8 cellular contexts compared by ENCODE assay signal in the genomic region with DNA sequence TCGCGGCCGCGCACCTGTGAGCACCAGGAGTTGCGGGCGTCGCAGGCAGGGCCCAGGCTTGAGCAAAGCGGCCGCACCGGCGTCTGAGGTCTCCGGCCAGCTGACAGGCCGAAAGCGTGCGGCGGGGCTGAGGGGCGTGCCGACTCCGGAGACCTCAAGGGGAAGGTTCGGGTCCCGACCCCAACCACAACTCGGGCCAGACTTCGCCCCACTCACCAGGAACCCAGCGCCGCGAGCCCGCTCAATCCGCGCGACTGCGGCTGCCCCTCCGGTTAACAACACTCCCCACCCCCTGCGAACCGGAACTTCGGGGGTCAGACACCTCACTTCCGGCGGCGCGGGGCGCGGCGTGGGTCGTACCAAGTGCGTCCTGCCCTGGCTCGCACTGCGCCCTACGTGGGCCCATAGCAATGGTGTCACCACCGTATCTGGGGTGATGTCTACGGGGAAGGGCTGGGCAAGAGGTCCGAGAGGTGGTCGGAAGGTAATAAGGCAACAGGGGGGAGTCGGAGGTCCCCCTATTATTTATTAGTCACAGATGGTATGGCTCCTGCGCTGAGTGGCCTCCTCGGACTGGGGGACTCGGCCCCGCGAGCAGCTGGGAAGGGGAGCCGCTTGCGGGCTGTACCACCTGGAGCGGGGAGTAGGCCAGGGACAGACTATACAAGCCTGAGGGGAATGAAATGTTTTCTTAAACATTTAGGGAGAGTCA. TPM values are rescaled to one million over a fixed set of nuclear protein-coding genes. Genes with fewer than 3 reads are reported as not detected.
DNase-seq lines count a peak whose midpoint lies in the region; ATAC-seq, FAIRE-seq and TF ChIP-seq lines count a peak whose summit lies in the region.

A gene (minus strand): TSS at position 280 of the 712 bp plus-strand sequence. CDS start 918 bp downstream, outside the sequence.

- H3K4me3 ChIP-seq in AG04450 (ENCODE audit: low read depth, low read length): peak within 1 kb of the TSS; percentile 95
- H3K4me3 ChIP-seq in kidney (ENCODE audit: low read length in 2 of 2): peak within 1 kb of the TSS; percentile 85 to 92

- H3K9me3 ChIP-seq in AG04450 (ENCODE audit: control insufficient read depth, insufficient read depth, low read length) (no peaks in the 10 kb centered on the region; the same call in 1 of the 2 replicates), kidney (ENCODE audit: control insufficient read depth in 1 of 2, low read length in 2 of 2) (no peaks in the 10 kb centered on the region)

- POLR2A ChIA-PET in AG04450 (lab: Yijun Ruan, JAX): interaction anchor here (0.6 to 2.6 kb wide), 14 partner anchors 8 to 724 kb away, joined by 3 to 20 read pairs (median 4); a partner anchor contains a TSS

- TF ChIP-seq POLR2A in GM18951 (IDR thresholded peaks at IDR 0.05; ENCODE audit: extremely low read depth, insufficient read depth, insufficient read length): peak; percentile 84

- peak; percentile 57 for ATAC-seq in HG03175 (IDR thresholded peaks at IDR 0.05; ENCODE audit: unreplicated experiment)

- CTCF ChIA-PET in AG04450 (lab: Charles Lee): interaction anchor here (1.3 kb wide), 1 partner anchor 219 kb away, joined by 5 read pairs; no protein-coding TSS in a partner anchor

- peak within 1 kb of the TSS; percentile 57 to 99 for H3K9ac ChIP-seq in kidney (ENCODE audit: low read length in 2 of 2)

- FAIRE-seq in kidney (lab: Jason Lieb, UNC): no peak

- H3K27ac ChIP-seq in AG04450 (ENCODE audit: low read depth, low read length) (peak within 1 kb of the TSS; percentile 99), kidney (ENCODE audit: low read depth in 2 of 2, low read length in 2 of 2) (peak within 1 kb of the TSS; percentile 99)

- H3K27me3 ChIP-seq in AG04450 (ENCODE audit: control insufficient read depth, insufficient read depth, low read length): no peaks in the 10 kb centered on the region

- in situ Hi-C loops in GM18951 (cut with MboI; ENCODE audit: low sequenced_read_pairs, unreplicated experiment): no loop called here

- TF ChIP-seq CTCF in AG04450 (IDR thresholded peaks at IDR 0.05; ENCODE audit: low read depth, low read length) (no peak), kidney (IDR thresholded peaks at IDR 0.05; ENCODE audit: borderline replicate concordance, extremely low read depth, insufficient read depth) (no peak)

- intact Hi-C loops in kidney (cut with DNase I): no loop called here

- peaks cover 15 to 22% of the 10 kb centered on the region in 2 donors for H3K4me1 ChIP-seq in kidney (ENCODE audit: control insufficient read depth in 1 of 2, insufficient read depth in 1 of 2, low read depth in 1 of 2, low read length in 2 of 2)

- H3K36me3 ChIP-seq in kidney (ENCODE audit: control insufficient read depth in 1 of 2, insufficient read depth in 2 of 2, low read length in 2 of 2): peaks cover 14 to 29% of the 10 kb centered on the region in 2 donors

- peak; percentile 67 for DNase-seq in AG04450 (ENCODE audit: low read depth, low spot score)
- peak; percentile 92 for DNase-seq in NCI-H345 (lab: John Stamatoyannopoulos, UW)
- peak; percentile 93 for DNase-seq in activated CD4-positive, CD25-positive, alpha-beta regulatory T cell treated with anti-CD3 and anti-CD28 coated beads, Interleukin-2, amount 50 U/mL, for 16 hours (ENCODE audit: low read depth, low spot score)
- DNase-seq in central memory CD4-positive, alpha-beta T cell: peak; percentile 92
- DNase-seq in kidney: peak; percentile 97
- DNase-seq in stimulated activated CD4-positive, alpha-beta T cell treated with anti-CD3 and anti-CD28 coated beads, Interleukin-15, amount 100 ng/mL, for 24 hours: peak; percentile 95

RNA-seq across cellular contexts. Expression of the gene that starts here (rescaled TPM):
- polyA plus RNA-seq in AG04450 (2011; rRNA removed): 18.7 and 27.7 TPM in 2 replicates
- polyA minus RNA-seq in AG04450 (2011; rRNA and poly(A)+ RNA removed): 37.7 and 51.5 TPM in 2 replicates
- total RNA-seq in kidney: 69.8 TPM
- 21.2 TPM for polyA plus RNA-seq in kidney (ENCODE audit: insufficient read depth, low read depth, low replicate concordance)

Comparison
In these comparisons a context has a peak if more than half of its experiments do, and no peak if none do; other contexts are left out.
1. Peak in every context shown above with its lines: DNase-seq, ATAC-seq, H3K4me3 ChIP-seq and H3K27ac ChIP-seq.